ENCODE assay signal across 14 cellular contexts in the genomic region with DNA sequence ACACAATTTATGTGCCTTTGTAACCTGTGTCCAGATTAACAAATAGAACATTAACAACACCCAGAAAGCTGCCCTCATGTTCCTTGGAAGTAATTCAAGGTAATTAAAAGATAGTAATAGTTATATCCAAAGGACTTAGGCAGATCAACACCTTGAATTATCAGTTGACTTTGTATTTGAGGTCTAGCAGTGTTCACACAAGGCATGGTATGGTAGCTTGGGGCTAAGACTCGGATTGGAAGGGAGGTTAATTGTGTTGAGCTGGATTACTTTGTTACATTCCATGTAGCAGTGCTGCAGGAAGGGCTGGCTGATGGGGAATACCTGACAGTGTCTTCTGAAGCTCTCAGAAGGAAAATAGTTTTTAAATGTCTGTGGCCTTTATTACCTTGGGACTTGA. TPM values are rescaled to one million over a fixed set of nuclear protein-coding genes. Genes with fewer than 3 reads are reported as not detected.
DNase-seq lines count a peak whose midpoint lies in the region; ATAC-seq and TF ChIP-seq lines count a peak whose summit lies in the region.
"Had no signal": no experiment of that assay in that cellular context is flagged by ENCODE, and none has a peak within 500 bp of the region (broad histone marks: within the 10 kb centered on the region; RNA-seq: fewer than 3 reads in every experiment).

No MANE protein-coding gene starts in this region.

- H3K4me3 ChIP-seq in endodermal cell (ENCODE audit: low read length): peak overlapping the region; percentile 15

- H3K4me1 Mint-ChIP-seq in activated naive CD8-positive, alpha-beta T cell treated with anti-CD3 and anti-CD28 coated beads, Interleukin-2, amount 50 U/mL, for 24 hours: no peaks in the 10 kb centered on the region
- H3K4me1 Mint-ChIP-seq in activated naive CD8-positive, alpha-beta T cell treated with anti-CD3 and anti-CD28 coated beads for 36 hours: no peaks in the 10 kb centered on the region
- peaks cover 28% of the 10 kb centered on the region for H3K4me1 Mint-ChIP-seq in endodermal cell
- no peaks in the 10 kb centered on the region for H3K4me1 Mint-ChIP-seq in osteocyte (ENCODE audit: unreplicated experiment)
- H3K4me1 Mint-ChIP-seq in CD14-positive monocyte: peaks cover 7% of the 10 kb centered on the region

- WGBS in endodermal cell (ENCODE audit: insufficient coverage in 1 of 2, insufficient read length in 1 of 2), 2 experiments: 80 to 84% methylated on average over 1 of the region's 1 CpG

- H3K36me3 Mint-ChIP-seq in activated naive CD8-positive, alpha-beta T cell treated with anti-CD3 and anti-CD28 coated beads, Interleukin-2, amount 50 U/mL, for 24 hours (ENCODE audit: low read depth): peaks cover 47% of the 10 kb centered on the region
- peaks cover 17% of the 10 kb centered on the region for H3K36me3 Mint-ChIP-seq in activated naive CD8-positive, alpha-beta T cell treated with anti-CD3 and anti-CD28 coated beads for 36 hours
- H3K36me3 Mint-ChIP-seq in endodermal cell (ENCODE audit: low read depth) (peaks cover 73% of the 10 kb centered on the region), osteocyte (ENCODE audit: unreplicated experiment) (peaks cover 37% of the 10 kb centered on the region), CD14-positive monocyte (peaks cover 31 to 83% of the 10 kb centered on the region in 2 donors)

- no peak for TF ChIP-seq CTCF in endodermal cell (conservative IDR thresholded peaks at IDR 0.05)
- no peak for TF ChIP-seq CTCF in osteocyte (IDR thresholded peaks at IDR 0.05)
- TF ChIP-seq CTCF in CD14-positive monocyte (IDR thresholded peaks at IDR 0.05): no peak

- H3K36me3 ChIP-seq in endodermal cell (ENCODE audit: control insufficient read depth, insufficient read depth, low read length): peaks cover 36% of the 10 kb centered on the region

- no peak for DNase-seq in activated naive CD8-positive, alpha-beta T cell treated with anti-CD3 and anti-CD28 coated beads, Interleukin-2, amount 50 U/mL, for 24 hours
- no peak for DNase-seq in activated naive CD8-positive, alpha-beta T cell treated with anti-CD3 and anti-CD28 coated beads for 36 hours
- DNase-seq in endodermal cell (no peak), osteocyte (ENCODE audit: extremely low spot score, unreplicated experiment) (peak; percentile 5), GF-D8 (lab: John Stamatoyannopoulos, UW) (no peak), CD14-positive monocyte (ENCODE audit: low spot score) (no peak)
- DNase-seq: C1 segment of cervical spinal cord; Caco-2; CD4-positive, CD25-positive, alpha-beta regulatory T cell; CD8-positive, alpha-beta T cell; DMS153; GOT3; HCEC 1CT had no signal

- H3K27ac ChIP-seq in endodermal cell (ENCODE audit: low read depth, low read length): no peak overlapping the region

- no peak for ATAC-seq in activated naive CD8-positive, alpha-beta T cell treated with anti-CD3 and anti-CD28 coated beads, Interleukin-2, amount 50 U/mL, for 24 hours
- no peak for ATAC-seq in HG03045 (IDR thresholded peaks at IDR 0.05; ENCODE audit: unreplicated experiment)
- ATAC-seq: CD8-positive, alpha-beta T cell had no signal

- H3K27me3 ChIP-seq in endodermal cell (ENCODE audit: control insufficient read depth, insufficient read depth, low read length, poor library complexity, severe bottlenecking): no peaks in the 10 kb centered on the region

- peaks cover 15% of the 10 kb centered on the region for H3K4me1 ChIP-seq in endodermal cell (ENCODE audit: control insufficient read depth, insufficient read depth, low read length)

- intact Hi-C loops in CD14-positive monocyte (cut with micrococcal nuclease): no loop called here

- H3K9me3 Mint-ChIP-seq in activated naive CD8-positive, alpha-beta T cell treated with anti-CD3 and anti-CD28 coated beads, Interleukin-2, amount 50 U/mL, for 24 hours: no peaks in the 10 kb centered on the region
- no peaks in the 10 kb centered on the region for H3K9me3 Mint-ChIP-seq in activated naive CD8-positive, alpha-beta T cell treated with anti-CD3 and anti-CD28 coated beads for 36 hours
- H3K9me3 Mint-ChIP-seq in endodermal cell: no peaks in the 10 kb centered on the region
- no peaks in the 10 kb centered on the region for H3K9me3 Mint-ChIP-seq in osteocyte (ENCODE audit: unreplicated experiment)
- H3K9me3 Mint-ChIP-seq in CD14-positive monocyte: peaks cover 0 to 3% (median 0%) of the 10 kb centered on the region in 7 donors
- H3K9me3 Mint-ChIP-seq: CD4-positive, CD25-positive, alpha-beta regulatory T cell; CD8-positive, alpha-beta T cell had no signal

- H3K27me3 Mint-ChIP-seq in activated naive CD8-positive, alpha-beta T cell treated with anti-CD3 and anti-CD28 coated beads, Interleukin-2, amount 50 U/mL, for 24 hours: no peaks in the 10 kb centered on the region
- no peaks in the 10 kb centered on the region for H3K27me3 Mint-ChIP-seq in activated naive CD8-positive, alpha-beta T cell treated with anti-CD3 and anti-CD28 coated beads for 36 hours
- H3K27me3 Mint-ChIP-seq in endodermal cell (ENCODE audit: insufficient read depth): no peaks in the 10 kb centered on the region
- H3K27me3 Mint-ChIP-seq in osteocyte (ENCODE audit: unreplicated experiment): no peaks in the 10 kb centered on the region
- H3K27me3 Mint-ChIP-seq in CD14-positive monocyte (ENCODE audit: low read depth in 3 of 3): peaks cover 0 to 2% (median 0%) of the 10 kb centered on the region in 3 donors
- H3K27me3 Mint-ChIP-seq: CD4-positive, CD25-positive, alpha-beta regulatory T cell had no signal

- H3K9me3 ChIP-seq in endodermal cell (ENCODE audit: control insufficient read depth, low read length): no peaks in the 10 kb centered on the region
- H3K9me3 ChIP-seq: Caco-2 had no signal

- H3K9ac ChIP-seq in endodermal cell (ENCODE audit: extremely low read depth, low read length, poor library complexity, severe bottlenecking): no peak overlapping the region

- peak overlapping the region; percentile 37 for H3K27ac Mint-ChIP-seq in activated naive CD8-positive, alpha-beta T cell treated with anti-CD3 and anti-CD28 coated beads, Interleukin-2, amount 50 U/mL, for 24 hours
- no peak overlapping the region for H3K27ac Mint-ChIP-seq in activated naive CD8-positive, alpha-beta T cell treated with anti-CD3 and anti-CD28 coated beads for 36 hours
- H3K27ac Mint-ChIP-seq in endodermal cell (no peak overlapping the region), osteocyte (ENCODE audit: unreplicated experiment) (no peak overlapping the region), CD14-positive monocyte (no peak overlapping the region)
- H3K27ac Mint-ChIP-seq: CD4-positive, CD25-positive, alpha-beta regulatory T cell; CD8-positive, alpha-beta T cell had no signal

- no peak overlapping the region for H3K4me3 Mint-ChIP-seq in activated naive CD8-positive, alpha-beta T cell treated with anti-CD3 and anti-CD28 coated beads, Interleukin-2, amount 50 U/mL, for 24 hours
- H3K4me3 Mint-ChIP-seq in activated naive CD8-positive, alpha-beta T cell treated with anti-CD3 and anti-CD28 coated beads for 36 hours: no peak overlapping the region
- no peak overlapping the region for H3K4me3 Mint-ChIP-seq in endodermal cell
- no peak overlapping the region for H3K4me3 Mint-ChIP-seq in osteocyte (ENCODE audit: unreplicated experiment)
- H3K4me3 Mint-ChIP-seq in CD14-positive monocyte: no peak overlapping the region
- H3K4me3 Mint-ChIP-seq: CD4-positive, CD25-positive, alpha-beta regulatory T cell; CD8-positive, alpha-beta T cell had no signal

RNA-seq across cellular contexts. Expression of gene SLC25A15, which starts 16.8 kb away (rescaled TPM):
- total RNA-seq in activated naive CD8-positive, alpha-beta T cell treated with anti-CD3 and anti-CD28 coated beads for 36 hours: 10 to 100 TPM; 27.7 to 28.4 TPM
- total RNA-seq in endodermal cell: 10 to 100 TPM; 23.2 to 36.9 TPM
- polyA plus RNA-seq in endodermal cell (2013, experiment 1 of 2): 21.3 TPM
- polyA plus RNA-seq in endodermal cell (2013, experiment 2 of 2): 18.3 TPM
- 8.3 and 9.5 TPM in 2 replicates for total RNA-seq in osteocyte
- polyA plus RNA-seq in CD14-positive monocyte: 1 to 10 TPM in 1 of 2 donors, under 1 TPM in 1; 0.79 to 5.0 TPM

RNA-seq across cellular contexts. Expression of gene MRPS31, which starts 35.3 kb away (rescaled TPM):
- total RNA-seq in activated naive CD8-positive, alpha-beta T cell treated with anti-CD3 and anti-CD28 coated beads for 36 hours: 10 to 100 TPM; 40.9 to 43.8 TPM
- 10 to 100 TPM; 32.0 to 38.7 TPM for total RNA-seq in endodermal cell
- 38.8 TPM for polyA plus RNA-seq in endodermal cell (2013, experiment 1 of 2)
- polyA plus RNA-seq in endodermal cell (2013, experiment 2 of 2): 33.9 TPM
- total RNA-seq in osteocyte: 17.4 and 17.7 TPM in 2 replicates
- polyA plus RNA-seq in CD14-positive monocyte: 10 to 100 TPM in 1 of 2 donors, 1 to 10 TPM in 1; 9.5 to 11.3 TPM
